ENCODE assay signal across 11 cellular contexts in the genomic region with DNA sequence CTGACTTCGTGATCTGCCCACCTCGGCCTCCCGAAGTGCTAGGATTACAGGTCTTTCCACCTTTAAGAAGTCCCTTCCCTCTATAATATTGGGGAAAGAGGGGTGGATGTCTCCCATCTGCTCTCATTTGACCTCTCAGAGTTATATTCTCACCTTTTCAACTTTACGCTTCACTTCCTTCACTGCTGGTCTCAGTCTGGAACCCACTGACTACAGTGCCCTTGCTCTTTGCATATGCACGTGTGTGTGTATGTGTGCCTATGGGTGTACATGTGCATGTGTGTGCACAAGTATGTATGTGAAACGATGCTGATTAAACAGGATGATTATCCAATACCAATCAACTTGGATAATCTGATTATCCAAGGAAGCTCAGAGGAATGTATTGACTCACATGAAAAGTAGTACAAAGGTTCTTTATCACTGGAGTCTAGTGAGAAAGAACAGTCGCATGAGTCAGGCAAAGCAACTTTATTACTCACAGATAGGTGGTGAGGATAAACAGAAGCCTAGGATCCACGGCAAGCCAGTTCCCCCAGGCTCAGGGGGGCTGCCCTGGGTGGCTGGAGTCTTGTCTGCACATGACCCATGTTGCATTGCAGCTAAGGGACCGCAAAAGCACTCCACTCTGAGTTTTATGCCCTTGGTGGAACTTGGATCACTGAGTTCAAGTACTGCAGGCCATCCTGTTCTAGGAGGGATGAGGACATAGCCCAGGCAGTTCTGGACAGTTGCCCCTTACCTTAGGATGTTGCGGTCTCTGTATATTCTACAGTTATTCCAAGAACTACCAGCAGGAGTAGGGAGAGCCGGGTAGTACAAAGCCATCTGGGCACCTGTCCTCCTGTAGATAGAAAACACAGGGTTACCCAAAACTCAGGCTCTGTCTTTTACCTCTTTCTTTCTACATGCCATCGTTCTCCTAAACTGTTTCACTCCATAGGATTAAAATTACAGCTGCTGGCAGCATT. TPM values are rescaled to one million over a fixed set of nuclear protein-coding genes. Genes with fewer than 3 reads are reported as not detected.
DNase-seq lines count a peak whose midpoint lies in the region; ATAC-seq and TF ChIP-seq lines count a peak whose summit lies in the region.
"Had no signal": no experiment of that assay in that cellular context is flagged by ENCODE, and none has a peak within 500 bp of the region (broad histone marks: within the 10 kb centered on the region; RNA-seq: fewer than 3 reads in every experiment).

No MANE protein-coding gene starts in this region.

- H3K27ac ChIP-seq in endodermal cell (ENCODE audit: low read depth, low read length) = no peak overlapping the region
- no peak overlapping the region for H3K27ac ChIP-seq in CD4-positive, alpha-beta memory T cell (ENCODE audit: low read depth, low read length)

- WGBS in endodermal cell (ENCODE audit: insufficient coverage in 1 of 2, insufficient read length in 1 of 2), 2 experiments = 92 to 96% methylated on average over 4 to 9 of the region's 12 CpGs

- H3K4me1 ChIP-seq in endodermal cell (ENCODE audit: control insufficient read depth, insufficient read depth, low read length) = no peaks in the 10 kb centered on the region
- no peaks in the 10 kb centered on the region for H3K4me1 ChIP-seq in CD4-positive, alpha-beta memory T cell (ENCODE audit: insufficient read depth, low read length)

- no peaks in the 10 kb centered on the region for H3K4me1 Mint-ChIP-seq in endodermal cell
- no peaks in the 10 kb centered on the region for H3K4me1 Mint-ChIP-seq in CD4-positive, alpha-beta memory T cell
- no peaks in the 10 kb centered on the region for H3K4me1 Mint-ChIP-seq in activated T-cell treated with anti-CD3 and anti-CD28 coated beads, Interleukin-2, amount 50 U/mL, for 24 hours (ENCODE audit: low read depth)
- H3K4me1 Mint-ChIP-seq: naive B cell; stimulated activated naive B cell treated with anti-CD40 and anti-IgM and Interleukin-4, amounts not matched to agents 10 μg/mL and 1 μg/mL and 100 μg/mL, for 72 hours had no signal

- no peak overlapping the region for H3K4me3 ChIP-seq in endodermal cell (ENCODE audit: low read length)
- H3K4me3 ChIP-seq in CD4-positive, alpha-beta memory T cell (ENCODE audit: low read length in 2 of 2) = no peak overlapping the region

- no peak overlapping the region for H3K9ac ChIP-seq in endodermal cell (ENCODE audit: extremely low read depth, low read length, poor library complexity, severe bottlenecking)

- peaks cover 4% of the 10 kb centered on the region for H3K27me3 Mint-ChIP-seq in endodermal cell (ENCODE audit: insufficient read depth)
- H3K27me3 Mint-ChIP-seq in CD4-positive, alpha-beta memory T cell = peaks cover 2 to 4% of the 10 kb centered on the region in 2 donors
- H3K27me3 Mint-ChIP-seq in activated T-cell treated with anti-CD3 and anti-CD28 coated beads, Interleukin-2, amount 50 U/mL, for 24 hours = peaks cover 7% of the 10 kb centered on the region

- peaks cover 7% of the 10 kb centered on the region for H3K27me3 ChIP-seq in endodermal cell (ENCODE audit: control insufficient read depth, insufficient read depth, low read length, poor library complexity, severe bottlenecking)
- H3K27me3 ChIP-seq in CD4-positive, alpha-beta memory T cell (ENCODE audit: insufficient read depth, low read length) = no peaks in the 10 kb centered on the region

- intact Hi-C loops in CD4-positive, alpha-beta memory T cell (cut with micrococcal nuclease) = no loop called here

- H3K36me3 ChIP-seq in endodermal cell (ENCODE audit: control insufficient read depth, insufficient read depth, low read length) = no peaks in the 10 kb centered on the region
- H3K36me3 ChIP-seq in CD4-positive, alpha-beta memory T cell (ENCODE audit: insufficient read depth, low read length) = no peaks in the 10 kb centered on the region

- no peaks in the 10 kb centered on the region for H3K9me3 Mint-ChIP-seq in endodermal cell
- H3K9me3 Mint-ChIP-seq in CD4-positive, alpha-beta memory T cell = no peaks in the 10 kb centered on the region
- H3K9me3 Mint-ChIP-seq in activated T-cell treated with anti-CD3 and anti-CD28 coated beads, Interleukin-2, amount 50 U/mL, for 24 hours = no peaks in the 10 kb centered on the region
- H3K9me3 Mint-ChIP-seq: naive B cell; stimulated activated naive B cell treated with anti-CD40 and anti-IgM and Interleukin-4, amounts not matched to agents 10 μg/mL and 1 μg/mL and 100 μg/mL, for 72 hours; T-helper 2 cell treated with Interferon-gamma antibody and Interleukin-4, amounts not matched to agents 5 μg/mL and 100 μg/mL, for 36 hours had no signal

- H3K9me3 ChIP-seq in endodermal cell (ENCODE audit: control insufficient read depth, low read length) = no peaks in the 10 kb centered on the region
- no peaks in the 10 kb centered on the region for H3K9me3 ChIP-seq in CD4-positive, alpha-beta memory T cell (ENCODE audit: control insufficient read depth in 1 of 2, low read length in 2 of 2)

- H3K27ac Mint-ChIP-seq in endodermal cell = no peak overlapping the region
- H3K27ac Mint-ChIP-seq in CD4-positive, alpha-beta memory T cell = peak overlapping the region in 1 of 7 donors; percentile 44
- H3K27ac Mint-ChIP-seq in activated T-cell treated with anti-CD3 and anti-CD28 coated beads, Interleukin-2, amount 50 U/mL, for 24 hours = no peak overlapping the region
- H3K27ac Mint-ChIP-seq: naive B cell; stimulated activated naive B cell treated with anti-CD40 and anti-IgM and Interleukin-4, amounts not matched to agents 10 μg/mL and 1 μg/mL and 100 μg/mL, for 72 hours; T-helper 2 cell treated with Interferon-gamma antibody and Interleukin-4, amounts not matched to agents 5 μg/mL and 100 μg/mL, for 36 hours had no signal

- H3K4me3 Mint-ChIP-seq in endodermal cell = no peak overlapping the region
- H3K4me3 Mint-ChIP-seq in CD4-positive, alpha-beta memory T cell = no peak overlapping the region
- H3K4me3 Mint-ChIP-seq in activated T-cell treated with anti-CD3 and anti-CD28 coated beads, Interleukin-2, amount 50 U/mL, for 24 hours = no peak overlapping the region
- H3K4me3 Mint-ChIP-seq: naive B cell; stimulated activated naive B cell treated with anti-CD40 and anti-IgM and Interleukin-4, amounts not matched to agents 10 μg/mL and 1 μg/mL and 100 μg/mL, for 72 hours; T-helper 2 cell treated with Interferon-gamma antibody and Interleukin-4, amounts not matched to agents 5 μg/mL and 100 μg/mL, for 36 hours had no signal

- POLR2A ChIA-PET in CD4-positive, alpha-beta memory T cell (lab: Charles Lee; ENCODE audit: partially characterized antibody) = no interaction called here

- CTCF ChIA-PET in CD4-positive, alpha-beta memory T cell (lab: Charles Lee; ENCODE audit: partially characterized antibody) = interaction anchor here (0.6 kb wide), 1 partner anchor 11 kb away, joined by 3 read pairs; no protein-coding TSS in a partner anchor

- peak; percentile 82 for DNase-seq in Daoy (ENCODE audit: low read depth)
- peak; percentile 39 for DNase-seq in NCI-H82 (lab: John Stamatoyannopoulos, UW)
- DNase-seq in endodermal cell = no peak
- DNase-seq in mucosa of gallbladder (ENCODE audit: low spot score) = peak; percentile 21
- DNase-seq in anterior cingulate cortex (lab: John Stamatoyannopoulos, UW) = no peak
- no peak for DNase-seq in CD4-positive, alpha-beta memory T cell
- DNase-seq in activated T-cell treated with anti-CD3 and anti-CD28 coated beads, Interleukin-2, amount 50 U/mL, for 24 hours = no peak
- DNase-seq: naive B cell; stimulated activated naive B cell treated with anti-CD40 and anti-IgM and Interleukin-4, amounts not matched to agents 10 μg/mL and 1 μg/mL and 100 μg/mL, for 72 hours had no signal

- H3K36me3 Mint-ChIP-seq in endodermal cell (ENCODE audit: low read depth) = no peaks in the 10 kb centered on the region
- H3K36me3 Mint-ChIP-seq in CD4-positive, alpha-beta memory T cell = no peaks in the 10 kb centered on the region
- H3K36me3 Mint-ChIP-seq in activated T-cell treated with anti-CD3 and anti-CD28 coated beads, Interleukin-2, amount 50 U/mL, for 24 hours (ENCODE audit: low read depth) = no peaks in the 10 kb centered on the region
- H3K36me3 Mint-ChIP-seq: naive B cell; stimulated activated naive B cell treated with anti-CD40 and anti-IgM and Interleukin-4, amounts not matched to agents 10 μg/mL and 1 μg/mL and 100 μg/mL, for 72 hours had no signal

- peak; percentile 56 for TF ChIP-seq CTCF in endodermal cell (conservative IDR thresholded peaks at IDR 0.05)

- no peak for ATAC-seq in HG03135 (IDR thresholded peaks at IDR 0.05; ENCODE audit: unreplicated experiment)
- ATAC-seq: stimulated activated naive B cell treated with anti-CD40 and anti-IgM and Interleukin-4, amounts not matched to agents 10 μg/mL and 1 μg/mL and 100 μg/mL, for 72 hours had no signal

RNA-seq across cellular contexts. Expression of a gene that starts 50.9 kb away (rescaled TPM):
- total RNA-seq in Daoy (2014; rRNA removed; shearing (Covaris generic)) = 15.5 and 15.9 TPM in 2 replicates
- total RNA-seq in endodermal cell (10 to 100 TPM; 13.9 to 19.5 TPM), mucosa of gallbladder (14.4 TPM)
- 20.5 TPM for polyA plus RNA-seq in endodermal cell (2013, experiment 1 of 2)
- 18.6 TPM for polyA plus RNA-seq in endodermal cell (2013, experiment 2 of 2)
- 10 to 100 TPM; 24.0 to 24.4 TPM for total RNA-seq in CD4-positive, alpha-beta memory T cell
- polyA plus RNA-seq in CD4-positive, alpha-beta memory T cell = 10 to 100 TPM in 1 of 2 donors, 1 to 10 TPM in 1; 5.4 to 11.1 TPM

Comparison
In these comparisons a context has a peak if more than half of its experiments do, and no peak if none do; other contexts are left out.
1. DNase-seq: peak in Daoy (single experiment), NCI-H82 (single experiment) and mucosa of gallbladder (single experiment); none in endodermal cell (single experiment), anterior cingulate cortex (0 of 58), CD4-positive, alpha-beta memory T cell (0 of 5) and activated T-cell treated with anti-CD3 and anti-CD28 coated beads, Interleukin-2, amount 50 U/mL, for 24 hours (single experiment).